1 cellular context compared by ENCODE assay signal in the genomic region with DNA sequence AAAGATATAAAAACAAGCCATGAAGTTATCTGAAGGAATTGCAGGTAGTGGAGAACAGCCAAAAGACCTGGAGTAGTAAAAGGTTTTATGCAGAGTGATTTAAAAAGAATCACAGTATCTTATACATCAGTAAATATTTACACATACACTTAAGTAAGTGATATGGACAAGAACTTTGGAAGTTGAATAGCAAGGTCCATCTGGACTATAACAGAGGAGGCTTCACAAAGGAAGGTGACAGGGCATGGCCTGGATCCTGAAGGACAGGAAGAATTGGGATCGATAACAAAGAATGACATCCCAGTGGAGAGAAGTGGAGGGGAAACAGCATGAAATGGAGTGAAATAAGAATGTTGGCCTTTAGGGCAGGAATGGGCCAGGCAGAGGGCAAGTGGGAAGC.
TF ChIP-seq lines count a peak whose summit lies in the region.

No MANE protein-coding gene starts in this region.

TF ChIP-seq in IMR-90, 13 proteins besides CTCF, POLR2A, EP300 and RAD21 (continued from another document):
- TF ChIP-seq, protein P1, sequence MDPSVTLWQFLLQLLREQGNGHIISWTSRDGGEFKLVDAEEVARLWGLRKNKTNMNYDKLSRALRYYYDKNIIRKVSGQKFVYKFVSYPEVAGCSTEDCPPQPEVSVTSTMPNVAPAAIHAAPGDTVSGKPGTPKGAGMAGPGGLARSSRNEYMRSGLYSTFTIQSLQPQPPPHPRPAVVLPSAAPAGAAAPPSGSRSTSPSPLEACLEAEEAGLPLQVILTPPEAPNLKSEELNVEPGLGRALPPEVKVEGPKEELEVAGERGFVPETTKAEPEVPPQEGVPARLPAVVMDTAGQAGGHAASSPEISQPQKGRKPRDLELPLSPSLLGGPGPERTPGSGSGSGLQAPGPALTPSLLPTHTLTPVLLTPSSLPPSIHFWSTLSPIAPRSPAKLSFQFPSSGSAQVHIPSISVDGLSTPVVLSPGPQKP (IDR thresholded peaks at IDR 0.05; ENCODE audit: borderline replicate concordance, low read depth, low read length): no peak
- TF ChIP-seq MAFK (IDR thresholded peaks at IDR 0.05; ENCODE audit: low read depth, low read length) (no peak), BHLHE40 (IDR thresholded peaks at IDR 0.05; ENCODE audit: low read depth, low read length) (no peak), MAZ (IDR thresholded peaks at IDR 0.05; ENCODE audit: borderline replicate concordance, low read depth, low read length) (no peak)
- TF ChIP-seq, protein P2, sequence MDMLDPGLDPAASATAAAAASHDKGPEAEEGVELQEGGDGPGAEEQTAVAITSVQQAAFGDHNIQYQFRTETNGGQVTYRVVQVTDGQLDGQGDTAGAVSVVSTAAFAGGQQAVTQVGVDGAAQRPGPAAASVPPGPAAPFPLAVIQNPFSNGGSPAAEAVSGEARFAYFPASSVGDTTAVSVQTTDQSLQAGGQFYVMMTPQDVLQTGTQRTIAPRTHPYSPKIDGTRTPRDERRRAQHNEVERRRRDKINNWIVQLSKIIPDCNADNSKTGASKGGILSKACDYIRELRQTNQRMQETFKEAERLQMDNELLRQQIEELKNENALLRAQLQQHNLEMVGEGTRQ (IDR thresholded peaks at IDR 0.05; ENCODE audit: low read depth, low read length): no peak
